ENCODE assay signal across 9 cellular contexts in genomic region chr4:133152801-133153526, GRCh38. TPM values are rescaled to one million over a fixed set of nuclear protein-coding genes. Genes with fewer than 3 reads are reported as not detected.
A peak's percentile ranks its signal among the peaks of the same experiment; 100 is the strongest.
DNase-seq lines count a peak whose midpoint lies in the region; ATAC-seq and TF ChIP-seq lines count a peak whose summit lies in the region.
"Had no signal": no experiment of that assay in that cellular context is flagged by ENCODE, and none has a peak within 500 bp of the region (broad histone marks: within the 10 kb centered on the region; RNA-seq: fewer than 3 reads in every experiment).

No MANE protein-coding gene starts in this region.

- 0 out of 2 replicates have a peak, but pooled peaks cover 6% of the 10 kb centered on the region for H3K4me1 ChIP-seq in ES-I3 (ENCODE audit: insufficient read depth, low read length)
- peaks cover 0 to 52% (median 35%) of the 10 kb centered on the region in 3 donors for H3K4me1 ChIP-seq in gastroesophageal sphincter

- no peak for ATAC-seq in gastroesophageal sphincter
- ATAC-seq in GM19455 (IDR thresholded peaks at IDR 0.05; ENCODE audit: unreplicated experiment): no peak
- ATAC-seq in GM18868 (IDR thresholded peaks at IDR 0.05; ENCODE audit: unreplicated experiment): no peak
- ATAC-seq in HG02678 (IDR thresholded peaks at IDR 0.05; ENCODE audit: unreplicated experiment): no peak

- no peak for TF ChIP-seq POLR2A in gastroesophageal sphincter (IDR thresholded peaks at IDR 0.05)

- H3K36me3 ChIP-seq in ES-I3 (ENCODE audit: insufficient read depth, low read length) (no peaks in the 10 kb centered on the region), gastroesophageal sphincter (no peaks in the 10 kb centered on the region)

- TF ChIP-seq CTCF in gastroesophageal sphincter (IDR thresholded peaks at IDR 0.05): no peak

- H3K27me3 ChIP-seq in gastroesophageal sphincter: peaks cover 37% of the 10 kb centered on the region

- TF ChIP-seq EP300 in gastroesophageal sphincter (IDR thresholded peaks at IDR 0.05): no peak

- DNase-seq in NCI-H69 (lab: John Stamatoyannopoulos, UW): peak; percentile 21
- DNase-seq in putamen (ENCODE audit: low spot score): peak; percentile 65
- DNase-seq in stimulated activated CD4-positive, alpha-beta T cell treated with anti-CD3 and anti-CD28 coated beads, Interleukin-4, amount 100 ng/mL, for 4 hours: no peak
- DNase-seq: NCI-H1694 treated with DMSO at 0.1 percent for 48 hours had no signal

- no peaks in the 10 kb centered on the region for H3K9me3 ChIP-seq in ES-I3 (ENCODE audit: control insufficient read depth, insufficient read depth, low read length)
- no peaks in the 10 kb centered on the region for H3K9me3 ChIP-seq in gastroesophageal sphincter

- 2 to 13% methylated on average over 14 to 20 of the region's 21 CpGs for WGBS in gastroesophageal sphincter (ENCODE audit: low coverage in 1 of 2), 2 donors

- H3K4me3 ChIP-seq in gastroesophageal sphincter: peak overlapping the region; percentile 57 to 61

- peak overlapping the region in 2 of 4 donors; percentile 21 to 69 for H3K27ac ChIP-seq in gastroesophageal sphincter

- H3K9ac ChIP-seq in ES-I3 (ENCODE audit: low read depth, low read length): peak overlapping the region; percentile 73

RNA-seq across cellular contexts. Expression of gene PCDH10, which starts 3.9 kb away (rescaled TPM):
- 10 to 100 TPM in 2 of 4 donors, under 1 TPM in 2; 0.27 to 18.1 (median 7.0) TPM for total RNA-seq in gastroesophageal sphincter

Comparison
In these comparisons a context has a peak if more than half of its experiments do, and no peak if none do; other contexts are left out.
1. DNase-seq: peak in NCI-H69 (single experiment) and putamen (single experiment); none in stimulated activated CD4-positive, alpha-beta T cell treated with anti-CD3 and anti-CD28 coated beads, Interleukin-4, amount 100 ng/mL, for 4 hours (0 of 2).